In genomic region chr13:40456397-40456958, GRCh38 we compare ENCODE assay signal across 15 cellular contexts.
A peak's percentile ranks its signal among the peaks of the same experiment; 100 is the strongest.
DNase-seq lines count a peak whose midpoint lies in the region; ATAC-seq lines count a peak whose summit lies in the region.
"Had no signal": no experiment of that assay in that cellular context is flagged by ENCODE, and none has a peak within 500 bp of the region (broad histone marks: within the 10 kb centered on the region; RNA-seq: fewer than 3 reads in every experiment).

No MANE protein-coding gene starts in this region.

- DNase-seq in COR-L47 (lab: John Stamatoyannopoulos, UW), result peak; percentile 10
- DNase-seq in DMS53 treated with DMSO at 0.1 percent for 48 hours (lab: John Stamatoyannopoulos, UW; ENCODE audit: unreplicated experiment), result peak; percentile 9
- DNase-seq in NCI-H345 (lab: John Stamatoyannopoulos, UW), result peak; percentile 79
- DNase-seq in islet precursor cell, result peak; percentile 61
- DNase-seq in DMS153 (lab: John Stamatoyannopoulos, UW), result no peak
- DNase-seq: amygdala; CD4-positive, CD25-positive, alpha-beta regulatory T cell; GM23248; NCI-H146; stimulated activated naive CD4-positive, alpha-beta T cell; T-helper 9 cell; testis had no signal

- ATAC-seq in HG03442 (IDR thresholded peaks at IDR 0.05; ENCODE audit: unreplicated experiment) (no peak), HG02884 (IDR thresholded peaks at IDR 0.05; ENCODE audit: unreplicated experiment) (no peak)
- ATAC-seq: Right ventricle myocardium inferior had no signal
